17 cellular contexts compared by ENCODE assay signal in the genomic region with DNA sequence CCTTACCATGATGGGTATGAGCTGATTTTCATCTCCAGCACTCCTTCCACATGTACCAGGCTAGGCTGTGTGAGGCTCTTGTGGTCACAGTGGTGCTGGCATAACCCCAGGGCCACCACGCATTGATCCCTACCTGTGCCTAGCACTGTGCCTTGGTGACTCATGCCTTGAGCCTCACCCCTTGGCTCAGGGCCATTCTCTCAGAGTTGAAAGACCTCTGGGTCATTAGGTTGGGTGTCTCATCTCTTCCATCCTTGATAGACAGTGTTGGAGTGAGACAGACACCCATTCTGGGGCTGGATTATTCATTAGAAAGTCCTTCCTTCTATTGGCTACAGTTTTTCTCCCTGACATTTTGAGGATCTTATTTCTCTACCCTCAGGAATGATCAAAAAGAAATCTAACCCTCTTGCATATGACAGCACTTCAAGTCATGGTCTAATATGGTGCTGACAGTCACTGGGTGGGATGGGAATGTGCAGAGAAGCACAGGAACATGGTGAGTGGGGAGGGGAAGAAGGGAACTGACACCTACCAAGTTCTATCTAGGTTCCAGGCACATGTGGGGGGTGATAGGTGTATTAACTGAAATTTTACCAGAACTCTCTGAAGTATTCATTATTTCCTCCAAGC. TPM values are rescaled to one million over a fixed set of nuclear protein-coding genes. Genes with fewer than 3 reads are reported as not detected.
A peak's percentile ranks its signal among the peaks of the same experiment; 100 is the strongest.
DNase-seq lines count a peak whose midpoint lies in the region; ATAC-seq and TF ChIP-seq lines count a peak whose summit lies in the region.
"Had no signal": no experiment of that assay in that cellular context is flagged by ENCODE, and none has a peak within 500 bp of the region (broad histone marks: within the 10 kb centered on the region; RNA-seq: fewer than 3 reads in every experiment).

No MANE protein-coding gene starts in this region.

- no peak overlapping the region for H3K27ac ChIP-seq in HCT116 (ENCODE audit: low read depth, low read length)
- H3K27ac ChIP-seq: SJSA1 had no signal

- H3K9me3 ChIP-seq in HCT116 (ENCODE audit: control insufficient read depth in 1 of 2, insufficient read depth in 1 of 2, low read depth in 1 of 2, low read length in 2 of 2): no peaks in the 10 kb centered on the region
- H3K9me3 ChIP-seq: Caco-2, SJSA1 had no signal

- TF ChIP-seq RAD21 in HCT116 (IDR thresholded peaks at IDR 0.05; ENCODE audit: low read depth): no peak

- no TSS peak for BruUV-seq in HCT116 (replicated peaks; lab: Mats Ljungman, UMichigan)

- H3K36me3 ChIP-seq in HCT116 (ENCODE audit: control insufficient read depth in 1 of 2, insufficient read depth in 2 of 2, low read length in 2 of 2): no peaks in the 10 kb centered on the region
- H3K36me3 ChIP-seq: SJSA1 had no signal

- H3K27me3 ChIP-seq in HCT116 (ENCODE audit: insufficient read depth, low read length): no peaks in the 10 kb centered on the region
- H3K27me3 ChIP-seq: SJSA1 had no signal

- no peak for TF ChIP-seq POLR2A in HCT116 (IDR thresholded peaks at IDR 0.05; ENCODE audit: borderline replicate concordance, extremely low read depth, insufficient read depth, insufficient read length)

- no peaks in the 10 kb centered on the region for H3K9me2 ChIP-seq in HCT116 (ENCODE audit: insufficient read depth)

- H3K4me3 ChIP-seq in HCT116 (replicated peaks in 1 of 2; ENCODE audit: low read depth in 1 of 2, low read length in 2 of 2): no peak overlapping the region
- H3K4me3 ChIP-seq: SJSA1 had no signal

- peak; percentile 86 for ATAC-seq in HCT116
- ATAC-seq in HG03442 (IDR thresholded peaks at IDR 0.05; ENCODE audit: unreplicated experiment): no peak
- ATAC-seq in left colon: no peak

- H2AFZ ChIP-seq in HCT116 (ENCODE audit: low read depth, low read length, poor library complexity, severe bottlenecking): no peak overlapping the region

- H3K4me1 ChIP-seq in HCT116 (ENCODE audit: control insufficient read depth in 1 of 2, insufficient read depth in 2 of 2, low read length in 2 of 2): peaks cover 30 to 59% of the 10 kb centered on the region in 2 experiments

- H4K20me1 ChIP-seq in HCT116 (ENCODE audit: insufficient read depth): no peaks in the 10 kb centered on the region

- no peaks in the 10 kb centered on the region for H3K79me2 ChIP-seq in HCT116 (ENCODE audit: insufficient read depth, low read length)

- H3K4me2 ChIP-seq in HCT116 (ENCODE audit: low read length): peak overlapping the region; percentile 56

- TF ChIP-seq CTCF in HCT116 (IDR thresholded peaks at IDR 0.05 in 2 of 3, conservative IDR thresholded peaks at IDR 0.05 in 1 of 3; ENCODE audit: borderline replicate concordance in 1 of 3, insufficient read depth in 1 of 3, low read depth in 2 of 3, low read length in 2 of 3): no peak

- DNase-seq in HCT116 (ENCODE audit: low read depth, low spot score) (peak; percentile 89), RPMI7951 (ENCODE audit: low read depth) (peak; percentile 16), kidney tubule cell (ENCODE audit: low spot score) (peak; percentile 62), posterior vena cava (ENCODE audit: low spot score) (peak; percentile 13), HK-2 (ENCODE audit: unreplicated experiment) (no peak), anterior cingulate cortex (lab: John Stamatoyannopoulos, UW) (no peak), left colon (no peak)
- DNase-seq: Caco-2, DMS53, H9, NCI-H1092 treated with DMSO at 0.1 percent for 48 hours, NCI-H1694, NCI-H82, RPMI8226 had no signal

- intact Hi-C loops in HCT116 (cut with micrococcal nuclease): no loop called here
- intact Hi-C loops in posterior vena cava (cut with DNase I): no loop called here
- intact Hi-C loops in left colon (cut with DNase I, micrococcal nuclease): no loop called here

- RAD21 ChIA-PET in HCT116 (lab: Charles Lee; ENCODE audit: low non-redundant PET in 1 of 2, low total read pairs in 2 of 2, uncharacterized antibody in 2 of 2, unreplicated experiment in 2 of 2): interaction anchor here in 1 of 2 experiments (1.4 kb wide), 1 partner anchor 16 kb away, joined by 4 read pairs; no protein-coding TSS in a partner anchor

- no peak overlapping the region for H3K9ac ChIP-seq in HCT116 (ENCODE audit: low read length)

- POLR2A ChIA-PET in HCT116 (lab: Charles Lee): no interaction called here

- CTCF ChIA-PET in HCT116 (lab: Charles Lee): interaction anchor here (2.6 kb wide), 1 partner anchor 34 kb away, joined by 9 read pairs; no protein-coding TSS in a partner anchor

TF ChIP-seq in HCT116, 20 proteins besides CTCF, POLR2A, EP300 and RAD21 (continues in another document):
- TF ChIP-seq SP1 (IDR thresholded peaks at IDR 0.05; ENCODE audit: low read depth) (peak; percentile 90), FOSL1 (IDR thresholded peaks at IDR 0.05; ENCODE audit: low read depth) (peak; percentile 95), YY1 (IDR thresholded peaks at IDR 0.05; ENCODE audit: extremely low read depth, insufficient replicate concordance, low read depth, low read length) (peak; percentile 36), EGR1 (IDR thresholded peaks at IDR 0.05; ENCODE audit: low read depth) (no peak; the same call in 1 of the 2 replicates), TCF7L2 (IDR thresholded peaks at IDR 0.05; ENCODE audit: borderline replicate concordance, extremely low read depth, insufficient read depth, insufficient read length) (peak; percentile 85), POLR2AphosphoS5 (IDR thresholded peaks at IDR 0.05; ENCODE audit: low read depth, low read length) (peak; percentile 70), JUND (IDR thresholded peaks at IDR 0.05) (peak; percentile 96), SIN3A (IDR thresholded peaks at IDR 0.05; ENCODE audit: low read depth) (peak; percentile 79; the same call in 1 of the 2 replicates), CBX3 (IDR thresholded peaks at IDR 0.05; ENCODE audit: low read depth) (peak; percentile 89), ZNF274 (IDR thresholded peaks at IDR 0.05; ENCODE audit: low read depth, low read length) (no peak), SRF (IDR thresholded peaks at IDR 0.05; ENCODE audit: low read depth) (peak; percentile 50; the same call in 1 of the 2 replicates), EZH2 (IDR thresholded peaks at IDR 0.05) (no peak), CEBPB (IDR thresholded peaks at IDR 0.05; ENCODE audit: low read depth) (peak; percentile 53; the same call in 1 of the 2 replicates), ELF1 (IDR thresholded peaks at IDR 0.05; ENCODE audit: borderline replicate concordance, low read depth) (no peak), EZH2phosphoT487 (IDR thresholded peaks at IDR 0.05; ENCODE audit: borderline replicate concordance) (no peak)
- TF ChIP-seq, protein P1, sequence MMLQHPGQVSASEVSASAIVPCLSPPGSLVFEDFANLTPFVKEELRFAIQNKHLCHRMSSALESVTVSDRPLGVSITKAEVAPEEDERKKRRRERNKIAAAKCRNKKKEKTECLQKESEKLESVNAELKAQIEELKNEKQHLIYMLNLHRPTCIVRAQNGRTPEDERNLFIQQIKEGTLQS (IDR thresholded peaks at IDR 0.05): no peak; the same call in 1 of the 2 replicates
- TF ChIP-seq, protein P2, sequence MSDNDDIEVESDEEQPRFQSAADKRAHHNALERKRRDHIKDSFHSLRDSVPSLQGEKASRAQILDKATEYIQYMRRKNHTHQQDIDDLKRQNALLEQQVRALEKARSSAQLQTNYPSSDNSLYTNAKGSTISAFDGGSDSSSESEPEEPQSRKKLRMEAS (IDR thresholded peaks at IDR 0.05): peak; percentile 82
- TF ChIP-seq, protein P3, sequence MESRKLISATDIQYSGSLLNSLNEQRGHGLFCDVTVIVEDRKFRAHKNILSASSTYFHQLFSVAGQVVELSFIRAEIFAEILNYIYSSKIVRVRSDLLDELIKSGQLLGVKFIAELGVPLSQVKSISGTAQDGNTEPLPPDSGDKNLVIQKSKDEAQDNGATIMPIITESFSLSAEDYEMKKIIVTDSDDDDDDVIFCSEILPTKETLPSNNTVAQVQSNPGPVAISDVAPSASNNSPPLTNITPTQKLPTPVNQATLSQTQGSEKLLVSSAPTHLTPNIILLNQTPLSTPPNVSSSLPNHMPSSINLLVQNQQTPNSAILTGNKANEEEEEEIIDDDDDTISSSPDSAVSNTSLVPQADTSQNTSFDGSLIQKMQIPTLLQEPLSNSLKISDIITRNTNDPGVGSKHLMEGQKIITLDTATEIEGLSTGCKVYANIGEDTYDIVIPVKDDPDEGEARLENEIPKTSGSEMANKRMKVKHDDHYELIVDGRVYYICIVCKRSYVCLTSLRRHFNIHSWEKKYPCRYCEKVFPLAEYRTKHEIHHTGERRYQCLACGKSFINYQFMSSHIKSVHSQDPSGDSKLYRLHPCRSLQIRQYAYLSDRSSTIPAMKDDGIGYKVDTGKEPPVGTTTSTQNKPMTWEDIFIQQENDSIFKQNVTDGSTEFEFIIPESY (IDR thresholded peaks at IDR 0.05; ENCODE audit: extremely low read depth, insufficient replicate concordance, low read length): no peak
- TF ChIP-seq, protein P4, sequence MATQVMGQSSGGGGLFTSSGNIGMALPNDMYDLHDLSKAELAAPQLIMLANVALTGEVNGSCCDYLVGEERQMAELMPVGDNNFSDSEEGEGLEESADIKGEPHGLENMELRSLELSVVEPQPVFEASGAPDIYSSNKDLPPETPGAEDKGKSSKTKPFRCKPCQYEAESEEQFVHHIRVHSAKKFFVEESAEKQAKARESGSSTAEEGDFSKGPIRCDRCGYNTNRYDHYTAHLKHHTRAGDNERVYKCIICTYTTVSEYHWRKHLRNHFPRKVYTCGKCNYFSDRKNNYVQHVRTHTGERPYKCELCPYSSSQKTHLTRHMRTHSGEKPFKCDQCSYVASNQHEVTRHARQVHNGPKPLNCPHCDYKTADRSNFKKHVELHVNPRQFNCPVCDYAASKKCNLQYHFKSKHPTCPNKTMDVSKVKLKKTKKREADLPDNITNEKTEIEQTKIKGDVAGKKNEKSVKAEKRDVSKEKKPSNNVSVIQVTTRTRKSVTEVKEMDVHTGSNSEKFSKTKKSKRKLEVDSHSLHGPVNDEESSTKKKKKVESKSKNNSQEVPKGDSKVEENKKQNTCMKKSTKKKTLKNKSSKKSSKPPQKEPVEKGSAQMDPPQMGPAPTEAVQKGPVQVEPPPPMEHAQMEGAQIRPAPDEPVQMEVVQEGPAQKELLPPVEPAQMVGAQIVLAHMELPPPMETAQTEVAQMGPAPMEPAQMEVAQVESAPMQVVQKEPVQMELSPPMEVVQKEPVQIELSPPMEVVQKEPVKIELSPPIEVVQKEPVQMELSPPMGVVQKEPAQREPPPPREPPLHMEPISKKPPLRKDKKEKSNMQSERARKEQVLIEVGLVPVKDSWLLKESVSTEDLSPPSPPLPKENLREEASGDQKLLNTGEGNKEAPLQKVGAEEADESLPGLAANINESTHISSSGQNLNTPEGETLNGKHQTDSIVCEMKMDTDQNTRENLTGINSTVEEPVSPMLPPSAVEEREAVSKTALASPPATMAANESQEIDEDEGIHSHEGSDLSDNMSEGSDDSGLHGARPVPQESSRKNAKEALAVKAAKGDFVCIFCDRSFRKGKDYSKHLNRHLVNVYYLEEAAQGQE (IDR thresholded peaks at IDR 0.05; ENCODE audit: low read depth): no peak

RNA-seq across cellular contexts. Expression of a gene that starts 41.3 kb away (rescaled TPM):
- 0.89 TPM for total RNA-seq in HCT116 (2021; ENCODE audit: unreplicated experiment)
- 1.4 and 2.4 TPM in 2 replicates for polyA plus RNA-seq in HCT116 (2012)
- total RNA-seq in RPMI7951 (2014; rRNA removed; shearing (Covaris generic)): 1.2 and 2.3 TPM in 2 replicates
- 10 to 100 TPM; 42.1 to 46.8 TPM for total RNA-seq in posterior vena cava
- total RNA-seq in left colon: 1 to 10 TPM; 2.4 to 5.0 TPM
- total RNA-seq: HT-29 had no signal

Comparison
In these comparisons a context has a peak if more than half of its experiments do, and no peak if none do; other contexts are left out.
1. DNase-seq: peak in HCT116 (single experiment), RPMI7951 (single experiment), kidney tubule cell (single experiment) and posterior vena cava (single experiment); none in HK-2 (single experiment), anterior cingulate cortex (0 of 58) and left colon (0 of 2).
2. RNA of a gene that starts 41.3 kb away (total RNA-seq): 42.1 to 46.8 TPM in posterior vena cava; 2.4 to 5.0 TPM in left colon, 1.2 to 2.3 TPM in RPMI7951 and 0.89 TPM in HCT116 (single experiment); every median in the first group is over 4 times any median in the second.